ENCODE assay signal across 21 cellular contexts in genomic region chr6:138620630-138621029, GRCh38.
"Had no signal": no experiment of that assay in that cellular context is flagged by ENCODE, and none has a peak within 500 bp of the region (broad histone marks: within the 10 kb centered on the region; RNA-seq: fewer than 3 reads in every experiment).

No MANE protein-coding gene starts in this region.

- ATAC-seq: effector memory CD8-positive, alpha-beta T cell; lower lobe of right lung; natural killer cell; pancreas; right cardiac atrium; stimulated activated memory B cell treated with anti-CD40 and anti-IgM and Interleukin-4, amounts not matched to agents 10 μg/mL and 1 μg/mL and 100 μg/mL, for 72 hours; upper lobe of right lung had no signal

- H3K27me3 Mint-ChIP-seq: progenitor cell of endocrine pancreas; stimulated activated naive CD8-positive, alpha-beta T cell treated with anti-CD3 and anti-CD28 coated beads, Interleukin-15, Interleukin-2, amounts not matched to agents 100 ng/mL and 50 ng/mL, for 24 hours had no signal

- H3K4me3 ChIP-seq: esophagus muscularis mucosa, left ventricle myocardium inferior, lower lobe of right lung, pancreas, smooth muscle cell, tibial artery, upper lobe of right lung, vagina had no signal

- H3K4me2 ChIP-seq: smooth muscle cell had no signal

- H3K4me1 Mint-ChIP-seq: immature natural killer cell; memory B cell; mesothelial cell of epicardium; natural killer cell; stimulated activated memory B cell treated with anti-CD40 and anti-IgM and Interleukin-4, amounts not matched to agents 10 μg/mL and 1 μg/mL and 100 μg/mL, for 72 hours had no signal

- H3K9me3 ChIP-seq: esophagus muscularis mucosa, left ventricle myocardium inferior, lower lobe of right lung, pancreas, tibial artery, upper lobe of right lung, vagina had no signal

- H3K4me3 Mint-ChIP-seq: effector memory CD8-positive, alpha-beta T cell; immature natural killer cell; memory B cell; mesothelial cell of epicardium; natural killer cell; neural crest cell; stimulated activated memory B cell treated with anti-CD40 and anti-IgM and Interleukin-4, amounts not matched to agents 10 μg/mL and 1 μg/mL and 100 μg/mL, for 72 hours; stimulated activated naive CD8-positive, alpha-beta T cell treated with anti-CD3 and anti-CD28 coated beads, Interleukin-15, Interleukin-2, amounts not matched to agents 100 ng/mL and 50 ng/mL, for 24 hours had no signal

- H3K4me1 ChIP-seq: esophagus muscularis mucosa, left ventricle myocardium inferior, lower lobe of right lung, pancreas, tibial artery, upper lobe of right lung, vagina had no signal

- H3K27ac ChIP-seq: epithelial cell of prostate, esophagus muscularis mucosa, left ventricle myocardium inferior, lower lobe of right lung, pancreas, tibial artery, upper lobe of right lung, vagina had no signal

- H3K36me3 ChIP-seq: esophagus muscularis mucosa, left ventricle myocardium inferior, lower lobe of right lung, pancreas, tibial artery, upper lobe of right lung, vagina had no signal

- H3K36me3 Mint-ChIP-seq: immature natural killer cell; memory B cell; mesothelial cell of epicardium; natural killer cell; stimulated activated memory B cell treated with anti-CD40 and anti-IgM and Interleukin-4, amounts not matched to agents 10 μg/mL and 1 μg/mL and 100 μg/mL, for 72 hours had no signal

- H3K9me3 Mint-ChIP-seq: effector memory CD8-positive, alpha-beta T cell; immature natural killer cell; memory B cell; mesothelial cell of epicardium; natural killer cell; neural crest cell; stimulated activated memory B cell treated with anti-CD40 and anti-IgM and Interleukin-4, amounts not matched to agents 10 μg/mL and 1 μg/mL and 100 μg/mL, for 72 hours; stimulated activated naive CD8-positive, alpha-beta T cell treated with anti-CD3 and anti-CD28 coated beads, Interleukin-15, Interleukin-2, amounts not matched to agents 100 ng/mL and 50 ng/mL, for 24 hours had no signal

- H3K27ac Mint-ChIP-seq: effector memory CD8-positive, alpha-beta T cell; immature natural killer cell; memory B cell; mesothelial cell of epicardium; natural killer cell; progenitor cell of endocrine pancreas; stimulated activated memory B cell treated with anti-CD40 and anti-IgM and Interleukin-4, amounts not matched to agents 10 μg/mL and 1 μg/mL and 100 μg/mL, for 72 hours; stimulated activated naive CD8-positive, alpha-beta T cell treated with anti-CD3 and anti-CD28 coated beads, Interleukin-15, Interleukin-2, amounts not matched to agents 100 ng/mL and 50 ng/mL, for 24 hours had no signal

- DNase-seq: effector memory CD8-positive, alpha-beta T cell; foreskin fibroblast; immature natural killer cell; left ventricle myocardium inferior; lower lobe of right lung; natural killer cell; pancreas; right cardiac atrium; stimulated activated CD4-positive, alpha-beta T cell treated with anti-CD3 and anti-CD28 coated beads, Interleukin-4, amount 100 ng/mL, for 1 hour; tibial artery; upper lobe of right lung had no signal

- H3K27me3 ChIP-seq: esophagus muscularis mucosa, pancreas, tibial artery, upper lobe of right lung, vagina had no signal
